In genomic region chr19:42229263-42229854, GRCh38 we compare ENCODE assay signal across 15 cellular contexts. TPM values are rescaled to one million over a fixed set of nuclear protein-coding genes. Genes with fewer than 3 reads are reported as not detected.
A peak's percentile ranks its signal among the peaks of the same experiment; 100 is the strongest.
DNase-seq lines count a peak whose midpoint lies in the region; ATAC-seq, FAIRE-seq and TF ChIP-seq lines count a peak whose summit lies in the region.
"Had no signal": no experiment of that assay in that cellular context is flagged by ENCODE, and none has a peak within 500 bp of the region (broad histone marks: within the 10 kb centered on the region; RNA-seq: fewer than 3 reads in every experiment).

No MANE protein-coding gene starts in this region.

- TF ChIP-seq EP300 in SK-N-SH (IDR thresholded peaks at IDR 0.05; ENCODE audit: borderline replicate concordance in 1 of 2, low read depth in 1 of 2, low read length in 1 of 2): no peak

- H3K9ac ChIP-seq in SK-N-SH: no peak overlapping the region
- H3K9ac ChIP-seq in astrocyte (ENCODE audit: low read length): no peak overlapping the region

- WGBS in SK-N-SH (ENCODE audit: low lambda C conversion rate): 97% methylated on average over 3 of the region's 5 CpGs

- DNase-seq in SK-N-SH: no peak
- no peak for DNase-seq in astrocyte (ENCODE audit: low read depth)
- no peak for DNase-seq in nephron progenitor cell
- DNase-seq in NCI-H1105 (lab: John Stamatoyannopoulos, UW): no peak
- no peak for DNase-seq in NCI-H2081 (lab: John Stamatoyannopoulos, UW)
- no peak for DNase-seq in HEK293T (ENCODE audit: extremely low spot score)
- DNase-seq: 8988T, DMS 273 treated with DMSO at 0.1 percent for 48 hours, HCEC 1CT, NCI-H1930, upper lobe of left lung had no signal

- H3K4me2 ChIP-seq in SK-N-SH (no peak overlapping the region), astrocyte (ENCODE audit: low read length) (no peak overlapping the region)
- H3K4me2 ChIP-seq: smooth muscle cell had no signal

- H3K27me3 ChIP-seq in SK-N-SH (ENCODE audit: insufficient read depth) (no peaks in the 10 kb centered on the region), astrocyte (ENCODE audit: insufficient read depth, low read length) (no peaks in the 10 kb centered on the region)
- H3K27me3 ChIP-seq: upper lobe of left lung had no signal

- H3K36me3 ChIP-seq in SK-N-SH (replicated peaks in 1 of 2; ENCODE audit: control insufficient read depth in 1 of 2, insufficient read depth in 2 of 2, low read length in 1 of 2) (peaks cover 27 to 78% of the 10 kb centered on the region in 2 experiments), astrocyte (ENCODE audit: insufficient read depth, low read length) (peaks cover 45% of the 10 kb centered on the region)

- ATAC-seq in SK-N-SH treated with all-trans-retinoic acid at 6 μM for 48 hours: no peak; the same call in 2 of the 3 replicates

- no peak for TF ChIP-seq RAD21 in SK-N-SH (IDR thresholded peaks at IDR 0.05; ENCODE audit: low read length)

- no peaks in the 10 kb centered on the region; a peak in 2 of 4 replicates for H3K4me1 ChIP-seq in SK-N-SH (ENCODE audit: control insufficient read depth in 1 of 2, insufficient read depth in 2 of 2, low read depth in 1 of 2, low read length in 1 of 2)
- H3K4me1 ChIP-seq in astrocyte (ENCODE audit: insufficient read depth, low read length): peaks cover 8% of the 10 kb centered on the region
- H3K4me1 ChIP-seq: upper lobe of left lung had no signal

- H3K36me3 Mint-ChIP-seq in IgD-negative memory B cell (no peaks in the 10 kb centered on the region), astrocyte (ENCODE audit: low read depth, unreplicated experiment) (peaks cover 34% of the 10 kb centered on the region), nephron progenitor cell (ENCODE audit: low read depth) (peaks cover 60% of the 10 kb centered on the region)

- H4K20me1 ChIP-seq in SK-N-SH (ENCODE audit: insufficient read depth) (peaks cover 44% of the 10 kb centered on the region), astrocyte (ENCODE audit: insufficient read depth, low read length) (peaks cover 96% of the 10 kb centered on the region)

- CTCF ChIA-PET in SK-N-SH (lab: Yijun Ruan, JAX): interaction anchor here (0.8 to 1.8 kb wide), 4 partner anchors 11 to 67 kb away, joined by 3 to 5 read pairs (median 3); no protein-coding TSS in a partner anchor
- CTCF ChIA-PET in HEK293T (lab: Yijun Ruan, JAX): no interaction called here

- H3K9me2 ChIP-seq in SK-N-SH: no peaks in the 10 kb centered on the region

- TF ChIP-seq CTCF in SK-N-SH (IDR thresholded peaks at IDR 0.05) (peak; percentile 27), astrocyte (IDR thresholded peaks at IDR 0.05; ENCODE audit: insufficient read depth, low read depth, low read length) (no peak), nephron progenitor cell (IDR thresholded peaks at IDR 0.05) (no peak)

- H3K27me3 Mint-ChIP-seq in IgD-negative memory B cell (no peaks in the 10 kb centered on the region), astrocyte (ENCODE audit: low read depth, unreplicated experiment) (no peaks in the 10 kb centered on the region), nephron progenitor cell (ENCODE audit: low read depth, poor library complexity) (peaks cover 4% of the 10 kb centered on the region)

- H3F3A ChIP-seq in SK-N-SH (replicated peaks; ENCODE audit: insufficient read depth): peaks cover 31% of the 10 kb centered on the region

- H3K79me2 ChIP-seq in SK-N-SH (ENCODE audit: insufficient read depth) (peaks cover 20% of the 10 kb centered on the region; the same call in 1 of the 2 replicates), astrocyte (ENCODE audit: insufficient read depth, low read length) (peaks cover 69% of the 10 kb centered on the region)

- H3K4me3 Mint-ChIP-seq in IgD-negative memory B cell (peak overlapping the region in 1 of 4 donors; percentile 38), astrocyte (ENCODE audit: unreplicated experiment) (peak overlapping the region; percentile 5), nephron progenitor cell (no peak overlapping the region)

- H3K27ac ChIP-seq in SK-N-SH (ENCODE audit: low read depth in 2 of 2, low read length in 1 of 2) (no peak overlapping the region), astrocyte (ENCODE audit: low read depth, low read length) (no peak overlapping the region)

- H3K4me3 ChIP-seq in SK-N-SH (ENCODE audit: low read depth in 2 of 2, low read length in 1 of 2) (no peak overlapping the region), astrocyte (ENCODE audit: insufficient read depth, low read depth, low read length) (no peak overlapping the region)
- H3K4me3 ChIP-seq: smooth muscle cell, upper lobe of left lung had no signal

- peaks cover 0 to 6% (median 5%) of the 10 kb centered on the region in 3 donors for H3K4me1 Mint-ChIP-seq in IgD-negative memory B cell
- H3K4me1 Mint-ChIP-seq in astrocyte (ENCODE audit: low read depth, unreplicated experiment): peaks cover 15% of the 10 kb centered on the region
- H3K4me1 Mint-ChIP-seq in nephron progenitor cell: peaks cover 21% of the 10 kb centered on the region

- H2AFZ ChIP-seq in SK-N-SH (ENCODE audit: low read depth): no peak overlapping the region
- no peak overlapping the region for H2AFZ ChIP-seq in astrocyte (ENCODE audit: low read depth, low read length)

- POLR2A ChIA-PET in SK-N-SH (lab: Yijun Ruan, JAX): interaction anchor here (0.8 to 1.4 kb wide), 4 partner anchors 9 to 168 kb away, joined by 3 to 7 read pairs (median 3); partner anchors contain the start of gene ZNF526
- POLR2A ChIA-PET in HEK293T (lab: Yijun Ruan, JAX): interaction anchor here (1.0 kb wide), 3 partner anchors 14 to 195 kb away, joined by 3 to 6 read pairs (median 3); partner anchors contain the start of gene GSK3A

- H3K9me3 Mint-ChIP-seq in IgD-negative memory B cell (no peaks in the 10 kb centered on the region), astrocyte (ENCODE audit: unreplicated experiment) (no peaks in the 10 kb centered on the region), nephron progenitor cell (no peaks in the 10 kb centered on the region)

- H3K9me3 ChIP-seq in SK-N-SH: no peaks in the 10 kb centered on the region
- H3K9me3 ChIP-seq in astrocyte (ENCODE audit: insufficient read depth, low read depth, low read length): no peaks in the 10 kb centered on the region
- H3K9me3 ChIP-seq: upper lobe of left lung had no signal

- peak overlapping the region in 2 of 3 donors; percentile 16 to 78 for H3K27ac Mint-ChIP-seq in IgD-negative memory B cell
- H3K27ac Mint-ChIP-seq in astrocyte (ENCODE audit: unreplicated experiment): peak overlapping the region; percentile 69
- peak overlapping the region; percentile 95 for H3K27ac Mint-ChIP-seq in nephron progenitor cell

- no peak for FAIRE-seq in astrocyte (lab: Jason Lieb, UNC)
- FAIRE-seq: keratinocyte had no signal

TF ChIP-seq in SK-N-SH, 30 proteins besides CTCF, POLR2A, EP300 and RAD21 (continues in another document):
- TF ChIP-seq NFIC (IDR thresholded peaks at IDR 0.05; ENCODE audit: borderline replicate concordance): no peak
- no peak for TF ChIP-seq RFX5 (IDR thresholded peaks at IDR 0.05; ENCODE audit: low read length)
- no peak for TF ChIP-seq YY1 (IDR thresholded peaks at IDR 0.05; ENCODE audit: low read depth)

TF ChIP-seq in SK-N-SH treated with all-trans-retinoic acid at 6 μM for 48 hours, 23 proteins besides CTCF, POLR2A, EP300 and RAD21 (continues in another document):
- TF ChIP-seq ZFP3 (CRISPR knock-in tag; IDR thresholded peaks at IDR 0.05): no peak

TF ChIP-seq in HEK293T, 16 proteins besides CTCF, POLR2A, EP300 and RAD21 (continues in another document):
- TF ChIP-seq ZNF384 (IDR thresholded peaks at IDR 0.05) (no peak), FOXM1 (IDR thresholded peaks at IDR 0.05; ENCODE audit: borderline replicate concordance) (no peak), CTBP1 (IDR thresholded peaks at IDR 0.05; ENCODE audit: borderline replicate concordance) (no peak), BHLHE40 (IDR thresholded peaks at IDR 0.05; ENCODE audit: borderline replicate concordance) (no peak), SP1 (IDR thresholded peaks at IDR 0.05) (no peak), SUZ12 (IDR thresholded peaks at IDR 0.05) (no peak), ARNT (IDR thresholded peaks at IDR 0.05) (no peak), NFRKB (IDR thresholded peaks at IDR 0.05) (no peak), FOXA1 (IDR thresholded peaks at IDR 0.05) (no peak), HDGF (IDR thresholded peaks at IDR 0.05; ENCODE audit: borderline replicate concordance) (no peak), TARDBP (IDR thresholded peaks at IDR 0.05) (no peak), LEF1 (IDR thresholded peaks at IDR 0.05; ENCODE audit: borderline replicate concordance) (no peak), PKNOX1 (IDR thresholded peaks at IDR 0.05) (no peak)

RNA-seq across cellular contexts. Expression of gene ZNF526, which starts 9.2 kb away (rescaled TPM):
- polyA plus RNA-seq in SK-N-SH (2012; rRNA removed): 3.5 and 4.0 TPM in 2 replicates
- polyA plus RNA-seq in SK-N-SH (2012; cell fraction: cytosol; rRNA removed): 1.7 and 2.6 TPM in 2 replicates
- polyA plus RNA-seq in SK-N-SH (2012; cell fraction: nucleus; rRNA removed): 3.4 and 4.3 TPM in 2 replicates
- polyA plus RNA-seq in IgD-negative memory B cell: 8.0 TPM
- total RNA-seq in astrocyte: 20.2 and 21.6 TPM in 2 replicates

RNA-seq across cellular contexts. Expression of gene DEDD2, which starts 11.9 kb away (rescaled TPM):
- polyA plus RNA-seq in SK-N-SH (2012; rRNA removed) (30.2 and 31.1 TPM in 2 replicates), IgD-negative memory B cell (159 TPM)
- polyA plus RNA-seq in SK-N-SH (2012; cell fraction: cytosol; rRNA removed): 15.7 and 23.9 TPM in 2 replicates
- 29.2 and 30.8 TPM in 2 replicates for polyA plus RNA-seq in SK-N-SH (2012; cell fraction: nucleus; rRNA removed)
- total RNA-seq in astrocyte: 24.4 and 26.1 TPM in 2 replicates

RNA-seq across cellular contexts. Expression of gene GSK3A, which starts 13.0 kb away (rescaled TPM):
- 42.1 and 47.2 TPM in 2 replicates for polyA plus RNA-seq in SK-N-SH (2012; rRNA removed)
- 26.1 and 35.6 TPM in 2 replicates for polyA plus RNA-seq in SK-N-SH (2012; cell fraction: cytosol; rRNA removed)
- 27.6 and 44.6 TPM in 2 replicates for polyA plus RNA-seq in SK-N-SH (2012; cell fraction: nucleus; rRNA removed)
- polyA plus RNA-seq in IgD-negative memory B cell: 24.5 TPM
- total RNA-seq in astrocyte: 49.5 and 50.3 TPM in 2 replicates

RNA-seq across cellular contexts. Expression of gene ERF, which starts 25.6 kb away (rescaled TPM):
- polyA plus RNA-seq in SK-N-SH (2012; rRNA removed) (89.6 and 94.5 TPM in 2 replicates), IgD-negative memory B cell (6.7 TPM)
- 38.5 and 54.1 TPM in 2 replicates for polyA plus RNA-seq in SK-N-SH (2012; cell fraction: cytosol; rRNA removed)
- polyA plus RNA-seq in SK-N-SH (2012; cell fraction: nucleus; rRNA removed): 101 and 184 TPM in 2 replicates
- 108 TPM in 2 replicates for total RNA-seq in astrocyte

RNA-seq across cellular contexts. Expression of gene CIC, which starts 39.7 kb away (rescaled TPM):
- polyA plus RNA-seq in SK-N-SH (2012; rRNA removed) (8.6 and 16.9 TPM in 2 replicates), IgD-negative memory B cell (4.5 TPM)
- 7.7 and 12.5 TPM in 2 replicates for polyA plus RNA-seq in SK-N-SH (2012; cell fraction: cytosol; rRNA removed)
- 67.2 and 121 TPM in 2 replicates for polyA plus RNA-seq in SK-N-SH (2012; cell fraction: nucleus; rRNA removed)
- 73.4 and 78.5 TPM in 2 replicates for total RNA-seq in astrocyte
